Comparison of ENCODE assay signal across 20 cellular contexts in the genomic region with DNA sequence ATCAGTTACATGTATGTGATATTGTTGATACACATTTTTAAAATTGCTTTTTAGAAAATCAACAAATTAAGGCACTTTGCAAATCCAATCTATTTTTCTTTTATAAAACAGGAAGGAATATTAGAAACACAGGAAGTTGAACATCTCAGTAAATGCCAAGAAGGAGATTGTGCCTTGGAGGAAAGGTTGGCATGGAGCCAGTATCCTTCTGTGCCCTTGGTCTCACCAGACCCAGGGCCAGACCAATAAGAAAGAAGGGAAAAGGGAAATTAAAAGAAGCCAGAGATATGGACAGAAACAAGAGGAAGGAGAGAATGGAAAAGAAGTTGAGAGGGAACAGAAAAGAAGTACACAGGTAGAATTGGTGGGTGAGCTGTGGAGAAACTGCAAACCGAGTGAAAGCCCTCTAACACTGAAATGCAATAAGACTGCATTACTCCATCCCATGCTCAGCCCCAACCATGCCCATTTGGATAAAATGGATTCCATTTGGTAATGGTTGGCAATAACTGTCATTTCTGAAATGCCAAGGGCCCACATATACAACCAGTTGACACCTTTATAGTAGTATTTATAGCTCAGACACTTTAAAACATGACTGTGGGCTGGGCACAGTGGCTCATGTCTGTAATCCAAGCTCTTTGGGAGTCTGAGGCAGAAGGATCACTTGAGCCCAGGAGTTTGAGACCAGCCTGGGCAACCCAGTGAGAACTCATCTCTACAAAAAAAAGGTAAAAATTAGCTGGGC.
A peak's percentile ranks its signal among the peaks of the same experiment; 100 is the strongest.
DNase-seq lines count a peak whose midpoint lies in the region; ATAC-seq, FAIRE-seq and TF ChIP-seq lines count a peak whose summit lies in the region.
"Had no signal": no experiment of that assay in that cellular context is flagged by ENCODE, and none has a peak within 500 bp of the region (broad histone marks: within the 10 kb centered on the region; RNA-seq: fewer than 3 reads in every experiment).

No MANE protein-coding gene starts in this region.

- H3K4me3 ChIP-seq in HEK293 (ENCODE audit: low read depth, low read length) (no peak overlapping the region), endothelial cell of umbilical vein (replicated peaks in 1 of 3; ENCODE audit: insufficient read depth in 1 of 3, low read depth in 1 of 3, low read length in 3 of 3) (no peak overlapping the region)
- H3K4me3 ChIP-seq: SK-N-MC had no signal

- POLR2A ChIA-PET in HEK293 (lab: Yijun Ruan, JAX), result no interaction called here
- POLR2A ChIA-PET in endothelial cell of umbilical vein (lab: Charles Lee), result no interaction called here

- H3K4me3 Mint-ChIP-seq in CD14-positive monocyte (no peak overlapping the region), neural crest cell (no peak overlapping the region)
- no peak overlapping the region for H3K4me3 Mint-ChIP-seq in stimulated activated naive CD8-positive, alpha-beta T cell treated with anti-CD3 and anti-CD28 coated beads, Interleukin-15, amount 100 ng/mL, for 72 hours
- H3K4me3 Mint-ChIP-seq: CD8-positive, alpha-beta memory T cell; H9 had no signal

- no peak overlapping the region for H3K4me2 ChIP-seq in endothelial cell of umbilical vein (ENCODE audit: insufficient read depth, low read length)

- H3K9me3 Mint-ChIP-seq in CD14-positive monocyte, result no peaks in the 10 kb centered on the region
- H3K9me3 Mint-ChIP-seq in neural crest cell, result no peaks in the 10 kb centered on the region
- H3K9me3 Mint-ChIP-seq in stimulated activated naive CD8-positive, alpha-beta T cell treated with anti-CD3 and anti-CD28 coated beads, Interleukin-15, amount 100 ng/mL, for 72 hours, result no peaks in the 10 kb centered on the region
- H3K9me3 Mint-ChIP-seq: CD8-positive, alpha-beta memory T cell; H9 had no signal

- H3K27me3 Mint-ChIP-seq in CD14-positive monocyte (ENCODE audit: low read depth in 3 of 3), result no peaks in the 10 kb centered on the region
- H3K27me3 Mint-ChIP-seq in neural crest cell (ENCODE audit: low read depth), result no peaks in the 10 kb centered on the region
- no peaks in the 10 kb centered on the region for H3K27me3 Mint-ChIP-seq in stimulated activated naive CD8-positive, alpha-beta T cell treated with anti-CD3 and anti-CD28 coated beads, Interleukin-15, amount 100 ng/mL, for 72 hours
- H3K27me3 Mint-ChIP-seq: CD8-positive, alpha-beta memory T cell had no signal

- H3K9me3 ChIP-seq in HEK293 (ENCODE audit: control insufficient read depth, insufficient read depth, low read depth, low read length), result no peaks in the 10 kb centered on the region
- H3K9me3 ChIP-seq in endothelial cell of umbilical vein (replicated peaks; ENCODE audit: control insufficient read depth, insufficient read depth, low read length), result no peaks in the 10 kb centered on the region

- no peak for TF ChIP-seq CTCF in CD14-positive monocyte (IDR thresholded peaks at IDR 0.05)
- no peak for TF ChIP-seq CTCF in HEK293 (tag by site-specific recombination; IDR thresholded peaks at IDR 0.05)
- no peak for TF ChIP-seq CTCF in endothelial cell of umbilical vein (IDR thresholded peaks at IDR 0.05; ENCODE audit: extremely low read depth in 1 of 2, insufficient read depth in 1 of 2, low read depth in 1 of 2, low read length in 2 of 2)
- TF ChIP-seq CTCF in neural crest cell (conservative IDR thresholded peaks at IDR 0.05), result no peak

- ATAC-seq in stimulated activated naive CD8-positive, alpha-beta T cell treated with anti-CD3 and anti-CD28 coated beads, Interleukin-15, amount 100 ng/mL, for 72 hours, result no peak

- peak overlapping the region in 4 of 7 donors; percentile 13 to 73 (median 40) for H3K27ac Mint-ChIP-seq in CD14-positive monocyte
- H3K27ac Mint-ChIP-seq in neural crest cell (ENCODE audit: unreplicated experiment), result peak overlapping the region; percentile 81
- H3K27ac Mint-ChIP-seq in stimulated activated naive CD8-positive, alpha-beta T cell treated with anti-CD3 and anti-CD28 coated beads, Interleukin-15, amount 100 ng/mL, for 72 hours, result no peak overlapping the region
- H3K27ac Mint-ChIP-seq: H9 had no signal

- no peaks in the 10 kb centered on the region for H3K79me2 ChIP-seq in endothelial cell of umbilical vein (ENCODE audit: control insufficient read depth, insufficient read depth, low read length)

- no peaks in the 10 kb centered on the region for H4K20me1 ChIP-seq in endothelial cell of umbilical vein (replicated peaks; ENCODE audit: control insufficient read depth, extremely low read depth, insufficient read depth, low read length)

- H3K36me3 Mint-ChIP-seq in CD14-positive monocyte, result peaks cover 12 to 13% of the 10 kb centered on the region in 2 donors
- H3K36me3 Mint-ChIP-seq in neural crest cell (ENCODE audit: low read depth), result no peaks in the 10 kb centered on the region

- TF ChIP-seq POLR2A in endothelial cell of umbilical vein (IDR thresholded peaks at IDR 0.05; ENCODE audit: low read depth, low read length), result no peak

- CTCF ChIA-PET in HEK293 (lab: Yijun Ruan, JAX), result no interaction called here
- CTCF ChIA-PET in endothelial cell of umbilical vein (lab: Charles Lee), result interaction anchor here (0.7 kb wide), 1 partner anchor 33 kb away, joined by 3 read pairs; no protein-coding TSS in a partner anchor

- FAIRE-seq in endothelial cell of umbilical vein (lab: Jason Lieb, UNC) (peak; percentile 35), HTR-8/SVneo (lab: Jason Lieb, UNC) (no peak)
- FAIRE-seq: A204.1, D721Med had no signal

- H3K9ac ChIP-seq in endothelial cell of umbilical vein (replicated peaks; ENCODE audit: extremely low read depth, insufficient read depth, low read length), result no peak overlapping the region

- BruUV-seq in endothelial cell of umbilical vein (replicated peaks; lab: Mats Ljungman, UMichigan), result no TSS peak

- intact Hi-C loops in CD14-positive monocyte (cut with micrococcal nuclease) (no loop called here), endothelial cell of umbilical vein (cut with micrococcal nuclease) (no loop called here)

- H3K4me1 ChIP-seq in HEK293 (ENCODE audit: control insufficient read depth, insufficient read depth, low read length) (no peaks in the 10 kb centered on the region; the same call in 1 of the 2 replicates), endothelial cell of umbilical vein (ENCODE audit: control insufficient read depth, extremely low read depth, insufficient read depth, low read length) (peaks cover 7% of the 10 kb centered on the region)

- H3K27ac ChIP-seq in HEK293 (ENCODE audit: extremely low read depth, low read depth, low read length) (no peak overlapping the region), endothelial cell of umbilical vein (ENCODE audit: insufficient read depth, low read depth, low read length) (no peak overlapping the region)
- H3K27ac ChIP-seq: SK-N-MC had no signal

- H2AFZ ChIP-seq in endothelial cell of umbilical vein (ENCODE audit: low read depth, low read length), result no peak overlapping the region

- no peaks in the 10 kb centered on the region for H3K36me3 ChIP-seq in HEK293 (ENCODE audit: control insufficient read depth in 2 of 2, insufficient read depth in 1 of 2, low read length in 2 of 2)
- H3K36me3 ChIP-seq in endothelial cell of umbilical vein (ENCODE audit: control insufficient read depth in 2 of 2, extremely low read depth in 1 of 2, insufficient read depth in 2 of 2, low read length in 2 of 2), result no peaks in the 10 kb centered on the region

- H3K9me1 ChIP-seq in endothelial cell of umbilical vein (replicated peaks; ENCODE audit: control insufficient read depth, extremely low read depth, insufficient read depth, low read length), result no peaks in the 10 kb centered on the region

- DNase-seq in CD14-positive monocyte (ENCODE audit: low spot score) (no peak), endothelial cell of umbilical vein (ENCODE audit: low read depth, low spot score) (peak; percentile 65), neural crest cell (ENCODE audit: low read depth, low spot score) (no peak), mesenteric fat pad (ENCODE audit: low spot score) (no peak), HTR-8/SVneo (ENCODE audit: insufficient read length, low spot score) (no peak)
- no peak for DNase-seq in activated CD8-positive, alpha-beta memory T cell treated with anti-CD3 and anti-CD28 coated beads, Interleukin-2, amount 50 U/mL, for 4 hours
- no peak for DNase-seq in stimulated activated naive CD8-positive, alpha-beta T cell treated with anti-CD3 and anti-CD28 coated beads, Interleukin-15, amount 100 ng/mL, for 72 hours
- DNase-seq: CD8-positive, alpha-beta memory T cell; H9; KG1; NCI-H1417; NCI-H187; NCI-H2107; NCI-H345; NCI-H524 treated with DMSO at 0.1 percent for 48 hours; SHP77 had no signal

- dilution Hi-C loops in endothelial cell of umbilical vein (cut with MboI; ENCODE audit: extremely low pct_ligation_motif_present, low sequenced_read_pairs), result no loop called here

- H3K4me1 Mint-ChIP-seq in CD14-positive monocyte (peaks cover 1% of the 10 kb centered on the region), neural crest cell (peaks cover 25% of the 10 kb centered on the region)
- H3K4me1 Mint-ChIP-seq in stimulated activated naive CD8-positive, alpha-beta T cell treated with anti-CD3 and anti-CD28 coated beads, Interleukin-15, amount 100 ng/mL, for 72 hours, result peaks cover 21% of the 10 kb centered on the region

- no peaks in the 10 kb centered on the region for H3K27me3 ChIP-seq in endothelial cell of umbilical vein (ENCODE audit: control insufficient read depth in 2 of 2, insufficient read depth in 2 of 2, low read length in 2 of 2)

TF ChIP-seq in HEK293, 187 proteins besides CTCF, POLR2A, EP300 and RAD21 (continues in another document):
- TF ChIP-seq ZNF664 (tag by site-specific recombination; IDR thresholded peaks at IDR 0.05), result 0 out of 2 replicates have a peak, but pooled peaks have one; percentile 12
- TF ChIP-seq, protein P1, sequence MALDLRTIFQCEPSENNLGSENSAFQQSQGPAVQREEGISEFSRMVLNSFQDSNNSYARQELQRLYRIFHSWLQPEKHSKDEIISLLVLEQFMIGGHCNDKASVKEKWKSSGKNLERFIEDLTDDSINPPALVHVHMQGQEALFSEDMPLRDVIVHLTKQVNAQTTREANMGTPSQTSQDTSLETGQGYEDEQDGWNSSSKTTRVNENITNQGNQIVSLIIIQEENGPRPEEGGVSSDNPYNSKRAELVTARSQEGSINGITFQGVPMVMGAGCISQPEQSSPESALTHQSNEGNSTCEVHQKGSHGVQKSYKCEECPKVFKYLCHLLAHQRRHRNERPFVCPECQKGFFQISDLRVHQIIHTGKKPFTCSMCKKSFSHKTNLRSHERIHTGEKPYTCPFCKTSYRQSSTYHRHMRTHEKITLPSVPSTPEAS (tag by site-specific recombination; IDR thresholded peaks at IDR 0.05), result no peak

TF ChIP-seq in endothelial cell of umbilical vein, 7 proteins besides CTCF, POLR2A, EP300 and RAD21 (continues in another document):
- TF ChIP-seq JUN (IDR thresholded peaks at IDR 0.05; ENCODE audit: borderline replicate concordance, insufficient read depth, insufficient read length, low read depth), result no peak
- no peak for TF ChIP-seq POLR2AphosphoS5 (IDR thresholded peaks at IDR 0.05; ENCODE audit: insufficient read depth, low read depth, low read length)
- TF ChIP-seq MYC (IDR thresholded peaks at IDR 0.05; ENCODE audit: low read depth, low read length), result no peak
- TF ChIP-seq, protein P2, sequence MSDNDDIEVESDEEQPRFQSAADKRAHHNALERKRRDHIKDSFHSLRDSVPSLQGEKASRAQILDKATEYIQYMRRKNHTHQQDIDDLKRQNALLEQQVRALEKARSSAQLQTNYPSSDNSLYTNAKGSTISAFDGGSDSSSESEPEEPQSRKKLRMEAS (IDR thresholded peaks at IDR 0.05; ENCODE audit: insufficient read depth, insufficient read length), result no peak

Comparison
In these comparisons a context has a peak if more than half of its experiments do, and no peak if none do; other contexts are left out.
1. H3K27ac Mint-ChIP-seq: peak in CD14-positive monocyte (4 of 7) and neural crest cell (single experiment); none in stimulated activated naive CD8-positive, alpha-beta T cell treated with anti-CD3 and anti-CD28 coated beads, Interleukin-15, amount 100 ng/mL, for 72 hours (0 of 2).